Comparison of ENCODE assay signal across 9 cellular contexts in the genomic region with DNA sequence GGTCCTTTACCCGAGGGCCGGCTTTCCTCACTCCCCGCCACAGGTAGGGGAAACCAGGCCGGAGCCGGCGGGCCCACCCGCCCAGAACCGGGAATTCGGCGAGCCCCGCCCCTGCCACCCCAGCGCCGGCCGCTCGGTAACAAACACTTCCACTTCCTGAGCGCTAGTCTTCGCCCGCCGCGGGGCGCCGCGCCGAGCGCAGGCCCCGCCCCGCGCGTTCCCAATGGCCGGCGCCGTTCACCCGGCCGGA. TPM values are rescaled to one million over a fixed set of nuclear protein-coding genes. Genes with fewer than 3 reads are reported as not detected.
A peak's percentile ranks its signal among the peaks of the same experiment; 100 is the strongest.
DNase-seq lines count a peak whose midpoint lies in the region; ATAC-seq and TF ChIP-seq lines count a peak whose summit lies in the region.
"Had no signal": no experiment of that assay in that cellular context is flagged by ENCODE, and none has a peak within 500 bp of the region (broad histone marks: within the 10 kb centered on the region; RNA-seq: fewer than 3 reads in every experiment).

No MANE protein-coding gene starts in this region.

- intact Hi-C loops in dorsolateral prefrontal cortex (cut with DNase I) (loop anchor here (5.0 to 10.0 kb wide), 3 partner anchors 34 to 373 kb away; no protein-coding TSS in a partner anchor), ovary (cut with DNase I) (loop anchor here in 3 of 4 donors (5.0 to 10.0 kb wide), 3 partner anchors 114 to 533 kb away; a partner anchor contains a TSS)

- H3K4me1 ChIP-seq in DOHH2 (ENCODE audit: control insufficient read depth, low read length) = peaks cover 39% of the 10 kb centered on the region
- peaks cover 10% of the 10 kb centered on the region for H3K4me1 ChIP-seq in ovary (ENCODE audit: insufficient read depth)

- peaks cover 17% of the 10 kb centered on the region for H4K20me1 ChIP-seq in DOHH2 (ENCODE audit: control insufficient read depth, insufficient read depth, low read depth, low read length)

- ATAC-seq in HG03097 (IDR thresholded peaks at IDR 0.05; ENCODE audit: low FRiP score, unreplicated experiment) = no peak

- no peak for TF ChIP-seq RAD21 in Ishikawa (IDR thresholded peaks at IDR 0.05; ENCODE audit: low read depth)

- peaks cover 6% of the 10 kb centered on the region for H3K36me3 ChIP-seq in DOHH2 (ENCODE audit: control insufficient read depth, low read length)
- no peaks in the 10 kb centered on the region for H3K36me3 ChIP-seq in ovary

- 0 to 1% (median 0%) methylated on average over 12 to 34 of the region's 34 CpGs for WGBS in ovary, 3 donors

- H3K4me3 ChIP-seq in DOHH2 (ENCODE audit: low read length) (peak overlapping the region; percentile 88), dorsolateral prefrontal cortex (peak overlapping the region; percentile 25 to 99 (median 88)), ovary (peak overlapping the region; percentile 72)

- no peaks in the 10 kb centered on the region for H3K9me3 ChIP-seq in DOHH2 (ENCODE audit: control insufficient read depth, insufficient read depth, low read length)
- H3K9me3 ChIP-seq in ovary = no peaks in the 10 kb centered on the region

- DNase-seq in dorsolateral prefrontal cortex (no peak), ovary (no peak), nucleus accumbens (lab: John Stamatoyannopoulos, UW) (no peak), kidney glomerular epithelial cell (lab: John Stamatoyannopoulos, UW) (no peak)
- no peak for DNase-seq in effector CD4-positive, alpha-beta T cell

- TF ChIP-seq CTCF in DOHH2 (IDR thresholded peaks at IDR 0.05; ENCODE audit: low read depth, low read length, poor library complexity, severe bottlenecking) = no peak
- peak in 35 of 56 donors; percentile 10 to 58 (median 41) for TF ChIP-seq CTCF in dorsolateral prefrontal cortex (IDR thresholded peaks at IDR 0.05 in 54 of 56, conservative IDR thresholded peaks at IDR 0.05 in 2 of 56; ENCODE audit: low read depth in 1 of 56, partially characterized antibody in 56 of 56)
- TF ChIP-seq CTCF in ovary (IDR thresholded peaks at IDR 0.05) = peak in 1 of 3 donors; percentile 21

- no peak for TF ChIP-seq EP300 in Ishikawa (IDR thresholded peaks at IDR 0.05; ENCODE audit: borderline replicate concordance)
- TF ChIP-seq EP300 in ovary (IDR thresholded peaks at IDR 0.05) = no peak

- H3K27ac ChIP-seq in DOHH2 (ENCODE audit: low read depth, low read length) = no peak overlapping the region
- peak overlapping the region in 56 of 59 donors; percentile 48 to 93 (median 83) for H3K27ac ChIP-seq in dorsolateral prefrontal cortex
- H3K27ac ChIP-seq in ovary = peak overlapping the region in 1 of 2 donors; percentile 65

- no peaks in the 10 kb centered on the region; the same call in 1 of the 2 replicates for H3F3A ChIP-seq in DOHH2 (ENCODE audit: control insufficient read depth, insufficient read depth)

- TF ChIP-seq POLR2A in ovary (IDR thresholded peaks at IDR 0.05) = no peak

- H3K79me2 ChIP-seq in DOHH2 (ENCODE audit: control insufficient read depth, low read length) = peaks cover 44% of the 10 kb centered on the region

- H3K27me3 ChIP-seq in DOHH2 (ENCODE audit: control insufficient read depth, low read length) (no peaks in the 10 kb centered on the region), dorsolateral prefrontal cortex (peaks cover 0 to 16% (median 0%) of the 10 kb centered on the region in 45 donors), ovary (no peaks in the 10 kb centered on the region)

- peak overlapping the region; percentile 74 for H3K4me2 ChIP-seq in DOHH2 (ENCODE audit: low read length)

- H3K9me2 ChIP-seq in DOHH2 (replicated peaks; ENCODE audit: control insufficient read depth, low read length) = no peaks in the 10 kb centered on the region

TF ChIP-seq in Ishikawa, 13 proteins besides CTCF, POLR2A, EP300 and RAD21:
- TF ChIP-seq TAF1 (IDR thresholded peaks at IDR 0.05; ENCODE audit: low read depth) = no peak
- TF ChIP-seq NFIC (IDR thresholded peaks at IDR 0.05) = no peak
- TF ChIP-seq TCF12 (IDR thresholded peaks at IDR 0.05; ENCODE audit: low read depth) = 0 out of 2 replicates have a peak, but pooled peaks have one; percentile 18
- no peak for TF ChIP-seq CREB1 (IDR thresholded peaks at IDR 0.05; ENCODE audit: low read depth)
- TF ChIP-seq, protein P1, sequence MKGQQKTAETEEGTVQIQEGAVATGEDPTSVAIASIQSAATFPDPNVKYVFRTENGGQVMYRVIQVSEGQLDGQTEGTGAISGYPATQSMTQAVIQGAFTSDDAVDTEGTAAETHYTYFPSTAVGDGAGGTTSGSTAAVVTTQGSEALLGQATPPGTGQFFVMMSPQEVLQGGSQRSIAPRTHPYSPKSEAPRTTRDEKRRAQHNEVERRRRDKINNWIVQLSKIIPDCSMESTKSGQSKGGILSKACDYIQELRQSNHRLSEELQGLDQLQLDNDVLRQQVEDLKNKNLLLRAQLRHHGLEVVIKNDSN (IDR thresholded peaks at IDR 0.05) = no peak

RNA-seq across cellular contexts. Expression of a gene that starts 0.2 kb away (rescaled TPM):
- total RNA-seq in dorsolateral prefrontal cortex = 100 to 1,000 TPM in 5 of 120 experiments, 10 to 100 TPM in 115; 37.5 to 169 (median 62.4) TPM
- total RNA-seq in ovary = 100 to 1,000 TPM in 1 of 7 donors, 10 to 100 TPM in 6; 12.1 to 101 (median 21.7) TPM
- polyA plus RNA-seq in ovary = 10 to 100 TPM; 13.9 to 21.0 TPM

RNA-seq across cellular contexts. Expression of a gene that starts 11.1 kb away (rescaled TPM):
- total RNA-seq in dorsolateral prefrontal cortex (10 to 100 TPM in 119 of 120 experiments, 1 to 10 TPM in 1; 7.1 to 41.8 (median 21.9) TPM), ovary (under 1 TPM in 5 of 7 donors, not detected in 2; 0.45 to 0.72 (median 0.57) TPM)
- 1 to 10 TPM in 1 of 2 donors, under 1 TPM in 1; 0.58 to 2.4 TPM for polyA plus RNA-seq in ovary

RNA-seq across cellular contexts. Expression of a gene that starts 27.9 kb away (rescaled TPM):
- total RNA-seq in dorsolateral prefrontal cortex (10 to 100 TPM; 29.5 to 78.2 (median 45.6) TPM), ovary (10 to 100 TPM; 24.7 to 87.0 (median 56.8) TPM)
- 10 to 100 TPM; 19.7 to 44.8 TPM for polyA plus RNA-seq in ovary

RNA-seq across cellular contexts. Expression of a gene that starts 35.5 kb away (rescaled TPM):
- 1 to 10 TPM in 54 of 120 experiments, under 1 TPM in 46, not detected in 20; 0.31 to 5.8 (median 1.0) TPM for total RNA-seq in dorsolateral prefrontal cortex
- 1 to 10 TPM in 2 of 7 donors, under 1 TPM in 4, not detected in 1; 0.23 to 3.9 (median 0.34) TPM for total RNA-seq in ovary
- 1 to 10 TPM in 1 of 2 donors, under 1 TPM in 1; 0.36 to 2.6 TPM for polyA plus RNA-seq in ovary
- total RNA-seq: renal cortical epithelial cell had no signal

Comparison
In these comparisons a context has a peak if more than half of its experiments do, and no peak if none do; other contexts are left out.
1. RNA of a gene that starts 11.1 kb away (total RNA-seq): 7.1 to 41.8 TPM in dorsolateral prefrontal cortex; 0.45 to 0.72 TPM in ovary; every median in the first group is over 4 times any median in the second.
2. Peak in every context shown above with its lines, with median percentiles within 50 percentile points of each other: H3K4me3 ChIP-seq.